17 cellular contexts compared by ENCODE assay signal in the genomic region with DNA sequence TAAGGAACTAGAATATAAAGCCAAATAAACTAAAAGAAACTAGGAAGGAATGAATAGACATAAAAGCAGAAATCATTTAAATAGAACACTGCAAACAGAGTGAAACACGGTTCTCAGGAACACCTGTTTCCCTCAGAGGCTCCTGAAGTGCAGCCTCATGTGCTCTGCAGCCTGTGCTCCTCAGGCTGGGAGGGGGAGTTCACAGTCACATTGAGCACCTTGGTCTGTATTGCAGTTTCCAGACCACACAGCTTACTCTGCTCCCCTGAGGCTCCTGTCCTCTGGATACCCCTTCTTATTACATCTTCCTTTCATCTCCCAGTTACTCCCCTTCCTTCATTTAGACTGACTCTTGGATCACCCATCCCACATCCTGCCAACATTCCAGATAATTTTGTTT. TPM values are rescaled to one million over a fixed set of nuclear protein-coding genes. Genes with fewer than 3 reads are reported as not detected.
DNase-seq lines count a peak whose midpoint lies in the region; ATAC-seq, FAIRE-seq and TF ChIP-seq lines count a peak whose summit lies in the region.
"Had no signal": no experiment of that assay in that cellular context is flagged by ENCODE, and none has a peak within 500 bp of the region (broad histone marks: within the 10 kb centered on the region; RNA-seq: fewer than 3 reads in every experiment).

No MANE protein-coding gene starts in this region.

- H3K4me1 ChIP-seq in GM12878 (ENCODE audit: control insufficient read depth, insufficient read depth, low read length) = no peaks in the 10 kb centered on the region
- H3K4me1 ChIP-seq: BLaER1 had no signal

- no peak overlapping the region for H2AFZ ChIP-seq in GM12878 (ENCODE audit: control insufficient read depth, low read depth, low read length)
- H2AFZ ChIP-seq: GM23338 had no signal

- no peaks in the 10 kb centered on the region for H4K20me1 ChIP-seq in GM12878 (ENCODE audit: control insufficient read depth, insufficient read depth)
- H4K20me1 ChIP-seq: BLaER1 had no signal

- no peak overlapping the region for H3K4me3 Mint-ChIP-seq in stimulated activated effector memory CD8-positive, alpha-beta T cell treated with anti-CD3 and anti-CD28 coated beads, Interleukin-12 subunit alpha, Interleukin-12 subunit beta, amount 100 ng/mL, for 72 hours
- H3K4me3 Mint-ChIP-seq: CD4-positive, CD25-positive, alpha-beta regulatory T cell; GM23338 had no signal

- RAD21 ChIA-PET in GM12878 (lab: Charles Lee; ENCODE audit: unreplicated experiment) = no interaction called here

- FAIRE-seq in GM19239 (lab: Jason Lieb, UNC) (peak; percentile 53), GM12878 (lab: Jason Lieb, UNC) (no peak)
- FAIRE-seq: GM18507 had no signal

- no TSS peak for BruUV-seq in GM12878 (replicated peaks; lab: Mats Ljungman, UMichigan)

- no peaks in the 10 kb centered on the region for H3K79me2 ChIP-seq in GM12878 (ENCODE audit: control insufficient read depth, insufficient read depth, low read length)

- no peaks in the 10 kb centered on the region for H3K36me3 Mint-ChIP-seq in stimulated activated effector memory CD8-positive, alpha-beta T cell treated with anti-CD3 and anti-CD28 coated beads, Interleukin-12 subunit alpha, Interleukin-12 subunit beta, amount 100 ng/mL, for 72 hours
- H3K36me3 Mint-ChIP-seq: CD4-positive, CD25-positive, alpha-beta regulatory T cell had no signal

- no peak for TF ChIP-seq CTCF in GM12878 (IDR thresholded peaks at IDR 0.05 in 2 of 3, conservative IDR thresholded peaks at IDR 0.05 in 1 of 3; ENCODE audit: control insufficient read depth in 2 of 3, extremely low read depth in 1 of 3, insufficient read depth in 1 of 3, low read depth in 3 of 3, low read length in 3 of 3)

- SMC1A ChIA-PET in GM12878 (lab: Charles Lee; ENCODE audit: uncharacterized antibody, unreplicated experiment) = no interaction called here

- TF ChIP-seq POLR2A in GM12878 (IDR thresholded peaks at IDR 0.05; ENCODE audit: low read depth, low read length) = no peak

- peak; percentile 40; the same call in 1 of the 3 replicates for ATAC-seq in GM12878
- ATAC-seq in stimulated activated effector memory CD8-positive, alpha-beta T cell treated with anti-CD3 and anti-CD28 coated beads, Interleukin-12 subunit alpha, Interleukin-12 subunit beta, amount 100 ng/mL, for 72 hours = peak; percentile 32
- no peak for ATAC-seq in stimulated activated naive CD8-positive, alpha-beta T cell treated with anti-CD3 and anti-CD28 coated beads, Interleukin-15, Interleukin-2, amounts not matched to agents 100 U/mL and 50 U/mL, for 24 hours
- ATAC-seq: GM23338 had no signal

- POLR2A ChIA-PET in GM12878 (lab: Charles Lee) = no interaction called here

- no peaks in the 10 kb centered on the region for H3K9me3 Mint-ChIP-seq in stimulated activated effector memory CD8-positive, alpha-beta T cell treated with anti-CD3 and anti-CD28 coated beads, Interleukin-12 subunit alpha, Interleukin-12 subunit beta, amount 100 ng/mL, for 72 hours
- H3K9me3 Mint-ChIP-seq: GM23338 had no signal

- no peaks in the 10 kb centered on the region for H3K4me1 Mint-ChIP-seq in stimulated activated effector memory CD8-positive, alpha-beta T cell treated with anti-CD3 and anti-CD28 coated beads, Interleukin-12 subunit alpha, Interleukin-12 subunit beta, amount 100 ng/mL, for 72 hours
- H3K4me1 Mint-ChIP-seq: CD4-positive, CD25-positive, alpha-beta regulatory T cell had no signal

- H3K27ac ChIP-seq in GM12878 (ENCODE audit: control insufficient read depth, insufficient read depth) = no peak overlapping the region
- H3K27ac ChIP-seq: 22Rv1, BLaER1 had no signal

- no peaks in the 10 kb centered on the region for H3K9me3 ChIP-seq in GM12878 (replicated peaks; ENCODE audit: control insufficient read depth, insufficient read depth, low read length)
- H3K9me3 ChIP-seq: BLaER1 had no signal

- H3K4me3 ChIP-seq in GM12878 = no peak overlapping the region
- H3K4me3 ChIP-seq: BLaER1, GM23338 had no signal

- no peak overlapping the region for H3K4me2 ChIP-seq in GM12878 (ENCODE audit: control insufficient read depth, insufficient read depth)
- H3K4me2 ChIP-seq: BLaER1, GM23338 had no signal

- no peak for TF ChIP-seq RAD21 in GM12878 (IDR thresholded peaks at IDR 0.05; ENCODE audit: insufficient read depth, low read depth, low read length)

- CTCF ChIA-PET in GM12878 (lab: Yijun Ruan, JAX) = no interaction called here

- WGBS in GM12878 (ENCODE audit: insufficient coverage, insufficient replicate concordance, low lambda C conversion rate, missing lambda C conversion rate) = 0% methylated on average over 1 of the region's 1 CpG

- H3K27ac Mint-ChIP-seq in stimulated activated effector memory CD8-positive, alpha-beta T cell treated with anti-CD3 and anti-CD28 coated beads, Interleukin-12 subunit alpha, Interleukin-12 subunit beta, amount 100 ng/mL, for 72 hours = no peak overlapping the region
- H3K27ac Mint-ChIP-seq: GM23338 had no signal

- no peak overlapping the region for H3K9ac ChIP-seq in GM12878 (ENCODE audit: control insufficient read depth, insufficient read depth, low read length)
- H3K9ac ChIP-seq: BLaER1 had no signal

- TF ChIP-seq EP300 in GM12878 (IDR thresholded peaks at IDR 0.05; ENCODE audit: borderline replicate concordance in 1 of 2, control insufficient read depth in 1 of 2, low read depth in 2 of 2, low read length in 2 of 2) = no peak

- intact Hi-C loops in GM12878 (cut with micrococcal nuclease; ENCODE audit: unreplicated experiment) = no loop called here

- H3K27me3 ChIP-seq in GM12878 (replicated peaks in 1 of 2; ENCODE audit: control insufficient read depth in 2 of 2, insufficient read depth in 2 of 2, low read length in 1 of 2) = peaks cover 0 to 3% of the 10 kb centered on the region in 2 experiments; a peak in 3 of 4 replicates
- H3K27me3 ChIP-seq: BLaER1 had no signal

- H3K36me3 ChIP-seq in GM12878 (ENCODE audit: control insufficient read depth in 2 of 2, insufficient read depth in 2 of 2, low read length in 1 of 2) = no peaks in the 10 kb centered on the region
- H3K36me3 ChIP-seq: BLaER1 had no signal

- in situ Hi-C loops in GM12878 (cut with MboI) = no loop called here

- peak; percentile 32 for DNase-seq in NCI-H1092 treated with DMSO at 0.1 percent for 48 hours (lab: John Stamatoyannopoulos, UW)
- no peak for DNase-seq in NCI-H1092 (lab: John Stamatoyannopoulos, UW)
- DNase-seq in GM19239 (ENCODE audit: insufficient read length, low spot score) = no peak
- DNase-seq in GM12878 (ENCODE audit: low read depth, low spot score) = no peak
- no peak for DNase-seq in stimulated activated effector memory CD8-positive, alpha-beta T cell treated with anti-CD3 and anti-CD28 coated beads, Interleukin-12 subunit alpha, Interleukin-12 subunit beta, amount 100 ng/mL, for 72 hours (ENCODE audit: low spot score in 2 of 2)
- DNase-seq in stimulated activated naive CD8-positive, alpha-beta T cell treated with anti-CD3 and anti-CD28 coated beads, Interleukin-15, Interleukin-2, amounts not matched to agents 100 U/mL and 50 U/mL, for 24 hours = no peak
- no peak for DNase-seq in DMS153 (lab: John Stamatoyannopoulos, UW)
- DNase-seq: AML-193; CD4-positive, CD25-positive, alpha-beta regulatory T cell; H7; IMR-90 had no signal

TF ChIP-seq in GM12878, 131 proteins besides CTCF, POLR2A, EP300 and RAD21 (continues in another document):
- TF ChIP-seq, protein P1, sequence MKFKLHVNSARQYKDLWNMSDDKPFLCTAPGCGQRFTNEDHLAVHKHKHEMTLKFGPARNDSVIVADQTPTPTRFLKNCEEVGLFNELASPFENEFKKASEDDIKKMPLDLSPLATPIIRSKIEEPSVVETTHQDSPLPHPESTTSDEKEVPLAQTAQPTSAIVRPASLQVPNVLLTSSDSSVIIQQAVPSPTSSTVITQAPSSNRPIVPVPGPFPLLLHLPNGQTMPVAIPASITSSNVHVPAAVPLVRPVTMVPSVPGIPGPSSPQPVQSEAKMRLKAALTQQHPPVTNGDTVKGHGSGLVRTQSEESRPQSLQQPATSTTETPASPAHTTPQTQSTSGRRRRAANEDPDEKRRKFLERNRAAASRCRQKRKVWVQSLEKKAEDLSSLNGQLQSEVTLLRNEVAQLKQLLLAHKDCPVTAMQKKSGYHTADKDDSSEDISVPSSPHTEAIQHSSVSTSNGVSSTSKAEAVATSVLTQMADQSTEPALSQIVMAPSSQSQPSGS (IDR thresholded peaks at IDR 0.05; ENCODE audit: low read length) = no peak
- TF ChIP-seq, protein P2, sequence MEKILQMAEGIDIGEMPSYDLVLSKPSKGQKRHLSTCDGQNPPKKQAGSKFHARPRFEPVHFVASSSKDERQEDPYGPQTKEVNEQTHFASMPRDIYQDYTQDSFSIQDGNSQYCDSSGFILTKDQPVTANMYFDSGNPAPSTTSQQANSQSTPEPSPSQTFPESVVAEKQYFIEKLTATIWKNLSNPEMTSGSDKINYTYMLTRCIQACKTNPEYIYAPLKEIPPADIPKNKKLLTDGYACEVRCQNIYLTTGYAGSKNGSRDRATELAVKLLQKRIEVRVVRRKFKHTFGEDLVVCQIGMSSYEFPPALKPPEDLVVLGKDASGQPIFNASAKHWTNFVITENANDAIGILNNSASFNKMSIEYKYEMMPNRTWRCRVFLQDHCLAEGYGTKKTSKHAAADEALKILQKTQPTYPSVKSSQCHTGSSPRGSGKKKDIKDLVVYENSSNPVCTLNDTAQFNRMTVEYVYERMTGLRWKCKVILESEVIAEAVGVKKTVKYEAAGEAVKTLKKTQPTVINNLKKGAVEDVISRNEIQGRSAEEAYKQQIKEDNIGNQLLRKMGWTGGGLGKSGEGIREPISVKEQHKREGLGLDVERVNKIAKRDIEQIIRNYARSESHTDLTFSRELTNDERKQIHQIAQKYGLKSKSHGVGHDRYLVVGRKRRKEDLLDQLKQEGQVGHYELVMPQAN (conservative IDR thresholded peaks at IDR 0.05) = no peak
- no peak for TF ChIP-seq CHD1 (IDR thresholded peaks at IDR 0.05; ENCODE audit: low read depth, low read length)

RNA-seq across cellular contexts. Expression of a gene that starts 49.7 kb away (rescaled TPM):
- not detected in 2 replicates for total RNA-seq in GM12878 (2013; cell fraction: nucleolus; rRNA removed)
- total RNA-seq in GM12878 (2014; rRNA removed) = not detected in 2 replicates
- not detected in 2 replicates for total RNA-seq in GM12878 (2014; rRNA removed; fragmentation: Illumina TruSeq; extraction: Trizol)
- total RNA-seq in GM12878 (2021) = not detected in 2 replicates
- polyA plus RNA-seq in GM12878 (2011; ENCODE audit: low read depth) = not detected
- polyA plus RNA-seq in GM12878 (2011; rRNA removed) = not detected in 2 replicates
- polyA plus RNA-seq in GM12878 (2011; cell fraction: cytosol; rRNA removed) = not detected in 2 replicates
- not detected in 2 replicates for polyA plus RNA-seq in GM12878 (2011; cell fraction: nucleus; rRNA removed)
- not detected in 2 replicates for polyA plus RNA-seq in GM12878 (2012)
- polyA plus RNA-seq in GM12878 (2014; fragmentation: Illumina TruSeq; extraction: Trizol) = not detected in 2 replicates
- polyA plus RNA-seq in GM12878 (2014; fragmentation: Nextera tagmentation; extraction: Ambion mirVana) = not detected
- polyA plus RNA-seq in GM12878 (2014; rRNA removed) = not detected in 2 replicates
- not detected for polyA plus RNA-seq in GM12878 (2016; fragmentation: Nextera tagmentation; extraction: Ambion mirVana)
- polyA minus RNA-seq in GM12878 (2011; rRNA and poly(A)+ RNA removed) = not detected in 2 replicates
- not detected in 2 replicates for polyA minus RNA-seq in GM12878 (2011; cell fraction: cytosol; rRNA and poly(A)+ RNA removed)
- polyA minus RNA-seq in GM12878 (2011; cell fraction: nucleus; rRNA and poly(A)+ RNA removed) = not detected in 2 replicates
- total RNA-seq: A673; CD4-positive, CD25-positive, alpha-beta regulatory T cell; Daoy; GM23338; H7; IMR-90 had no signal
- polyA plus RNA-seq: CD4-positive, CD25-positive, alpha-beta regulatory T cell; GM23338; IMR-90 had no signal
